2 cellular contexts compared by ENCODE assay signal in the genomic region with DNA sequence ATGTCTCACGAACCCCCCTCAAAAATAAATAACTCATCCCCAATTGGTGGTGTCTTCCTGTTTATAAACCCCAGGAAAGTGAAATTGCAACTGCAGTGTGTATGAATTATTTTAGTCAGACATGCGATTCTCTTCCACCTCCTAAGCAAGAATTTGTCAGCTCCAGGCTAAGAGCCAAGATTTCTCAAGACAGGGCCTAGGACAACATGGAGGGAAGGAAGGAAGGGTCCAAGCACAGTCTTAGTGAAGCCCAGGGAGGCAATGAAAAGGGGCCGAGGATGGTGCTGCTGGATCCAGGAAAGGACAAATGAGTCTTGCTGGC.
TF ChIP-seq lines count a peak whose summit lies in the region.

No MANE protein-coding gene starts in this region.

TF ChIP-seq in SK-N-SH treated with all-trans-retinoic acid at 6 μM for 48 hours, 23 proteins besides CTCF, POLR2A, EP300 and RAD21 (continued from another document):
- TF ChIP-seq TOX (CRISPR knock-in tag; IDR thresholded peaks at IDR 0.05; ENCODE audit: borderline replicate concordance) (no peak), ZNF70 (CRISPR knock-in tag; IDR thresholded peaks at IDR 0.05) (no peak), CSRNP3 (CRISPR knock-in tag; IDR thresholded peaks at IDR 0.05) (no peak), CSDC2 (CRISPR knock-in tag; IDR thresholded peaks at IDR 0.05) (no peak), ZFP3 (CRISPR knock-in tag; IDR thresholded peaks at IDR 0.05) (no peak), PPARA (CRISPR knock-in tag; IDR thresholded peaks at IDR 0.05; ENCODE audit: borderline replicate concordance) (no peak), ESRRG (CRISPR knock-in tag; IDR thresholded peaks at IDR 0.05) (no peak), ZC3H10 (CRISPR knock-in tag; IDR thresholded peaks at IDR 0.05) (no peak), ZFP30 (CRISPR knock-in tag; IDR thresholded peaks at IDR 0.05) (no peak), GLIS3 (CRISPR knock-in tag; IDR thresholded peaks at IDR 0.05) (no peak), TCF4 (CRISPR knock-in tag; IDR thresholded peaks at IDR 0.05; ENCODE audit: borderline replicate concordance) (no peak), POU6F1 (CRISPR knock-in tag; IDR thresholded peaks at IDR 0.05; ENCODE audit: borderline replicate concordance, low read depth) (no peak), BACH2 (CRISPR knock-in tag; IDR thresholded peaks at IDR 0.05; ENCODE audit: borderline replicate concordance) (no peak), ZNF8 (CRISPR knock-in tag; IDR thresholded peaks at IDR 0.05) (no peak), RARB (CRISPR knock-in tag; IDR thresholded peaks at IDR 0.05) (no peak)
- TF ChIP-seq, protein P1, sequence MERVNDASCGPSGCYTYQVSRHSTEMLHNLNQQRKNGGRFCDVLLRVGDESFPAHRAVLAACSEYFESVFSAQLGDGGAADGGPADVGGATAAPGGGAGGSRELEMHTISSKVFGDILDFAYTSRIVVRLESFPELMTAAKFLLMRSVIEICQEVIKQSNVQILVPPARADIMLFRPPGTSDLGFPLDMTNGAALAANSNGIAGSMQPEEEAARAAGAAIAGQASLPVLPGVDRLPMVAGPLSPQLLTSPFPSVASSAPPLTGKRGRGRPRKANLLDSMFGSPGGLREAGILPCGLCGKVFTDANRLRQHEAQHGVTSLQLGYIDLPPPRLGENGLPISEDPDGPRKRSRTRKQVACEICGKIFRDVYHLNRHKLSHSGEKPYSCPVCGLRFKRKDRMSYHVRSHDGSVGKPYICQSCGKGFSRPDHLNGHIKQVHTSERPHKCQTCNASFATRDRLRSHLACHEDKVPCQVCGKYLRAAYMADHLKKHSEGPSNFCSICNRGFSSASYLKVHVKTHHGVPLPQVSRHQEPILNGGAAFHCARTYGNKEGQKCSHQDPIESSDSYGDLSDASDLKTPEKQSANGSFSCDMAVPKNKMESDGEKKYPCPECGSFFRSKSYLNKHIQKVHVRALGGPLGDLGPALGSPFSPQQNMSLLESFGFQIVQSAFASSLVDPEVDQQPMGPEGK (CRISPR knock-in tag; IDR thresholded peaks at IDR 0.05; ENCODE audit: borderline replicate concordance): no peak
- TF ChIP-seq, protein P2, sequence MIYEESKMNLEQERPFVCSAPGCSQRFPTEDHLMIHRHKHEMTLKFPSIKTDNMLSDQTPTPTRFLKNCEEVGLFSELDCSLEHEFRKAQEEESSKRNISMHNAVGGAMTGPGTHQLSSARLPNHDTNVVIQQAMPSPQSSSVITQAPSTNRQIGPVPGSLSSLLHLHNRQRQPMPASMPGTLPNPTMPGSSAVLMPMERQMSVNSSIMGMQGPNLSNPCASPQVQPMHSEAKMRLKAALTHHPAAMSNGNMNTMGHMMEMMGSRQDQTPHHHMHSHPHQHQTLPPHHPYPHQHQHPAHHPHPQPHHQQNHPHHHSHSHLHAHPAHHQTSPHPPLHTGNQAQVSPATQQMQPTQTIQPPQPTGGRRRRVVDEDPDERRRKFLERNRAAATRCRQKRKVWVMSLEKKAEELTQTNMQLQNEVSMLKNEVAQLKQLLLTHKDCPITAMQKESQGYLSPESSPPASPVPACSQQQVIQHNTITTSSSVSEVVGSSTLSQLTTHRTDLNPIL (CRISPR knock-in tag; IDR thresholded peaks at IDR 0.05; ENCODE audit: low read depth): no peak

TF ChIP-seq in SK-N-SH, 30 proteins besides CTCF, POLR2A, EP300 and RAD21 (continued from another document):
- TF ChIP-seq, protein P3, sequence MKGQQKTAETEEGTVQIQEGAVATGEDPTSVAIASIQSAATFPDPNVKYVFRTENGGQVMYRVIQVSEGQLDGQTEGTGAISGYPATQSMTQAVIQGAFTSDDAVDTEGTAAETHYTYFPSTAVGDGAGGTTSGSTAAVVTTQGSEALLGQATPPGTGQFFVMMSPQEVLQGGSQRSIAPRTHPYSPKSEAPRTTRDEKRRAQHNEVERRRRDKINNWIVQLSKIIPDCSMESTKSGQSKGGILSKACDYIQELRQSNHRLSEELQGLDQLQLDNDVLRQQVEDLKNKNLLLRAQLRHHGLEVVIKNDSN (IDR thresholded peaks at IDR 0.05; ENCODE audit: borderline replicate concordance, low read depth): no peak
- TF ChIP-seq TAF1 (IDR thresholded peaks at IDR 0.05; ENCODE audit: borderline replicate concordance, low read depth, low read length) (no peak), REST (IDR thresholded peaks at IDR 0.05; ENCODE audit: low read depth, low read length) (no peak), EZH2phosphoT487 (IDR thresholded peaks at IDR 0.05; ENCODE audit: borderline replicate concordance, low read depth) (no peak), NFIC (IDR thresholded peaks at IDR 0.05; ENCODE audit: borderline replicate concordance) (no peak), ELF1 (IDR thresholded peaks at IDR 0.05) (no peak), MEF2A (IDR thresholded peaks at IDR 0.05; ENCODE audit: borderline replicate concordance, low read depth) (no peak), POLR2AphosphoS5 (IDR thresholded peaks at IDR 0.05; ENCODE audit: low read depth, low read length) (no peak), CHD2 (IDR thresholded peaks at IDR 0.05; ENCODE audit: low read length, partially characterized antibody) (no peak), YY1 (IDR thresholded peaks at IDR 0.05; ENCODE audit: low read depth) (no peak), TEAD4 (IDR thresholded peaks at IDR 0.05; ENCODE audit: borderline replicate concordance, insufficient read depth) (no peak), SIN3A (IDR thresholded peaks at IDR 0.05; ENCODE audit: borderline replicate concordance, low read depth, low read length) (no peak), RCOR1 (IDR thresholded peaks at IDR 0.05; ENCODE audit: low read length) (no peak)
TF ChIP-seq in SK-N-SH: peak in this region for 0.
